In the genomic region with DNA sequence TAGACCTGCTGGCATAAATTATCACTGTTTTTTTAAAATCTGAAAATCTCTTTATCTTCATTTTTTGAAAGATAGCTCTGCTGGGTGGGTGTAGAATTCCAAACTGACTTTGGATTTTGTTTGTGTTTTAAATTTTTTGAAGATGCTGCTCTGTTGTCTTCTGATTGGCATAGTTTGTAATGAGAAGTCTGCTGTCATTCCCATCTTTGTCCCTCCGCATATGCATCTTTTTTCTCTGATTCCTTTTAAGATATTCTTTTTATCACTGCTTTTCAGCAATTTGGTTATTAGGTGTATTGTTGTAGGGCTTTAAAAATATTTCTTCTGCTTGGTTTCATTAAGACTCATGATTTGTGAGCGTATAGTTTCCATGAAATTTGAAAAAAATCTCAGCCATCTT, we compare ENCODE assay signal across 23 cellular contexts. TPM values are rescaled to one million over a fixed set of nuclear protein-coding genes. Genes with fewer than 3 reads are reported as not detected.
DNase-seq lines count a peak whose midpoint lies in the region; ATAC-seq, FAIRE-seq and TF ChIP-seq lines count a peak whose summit lies in the region.
"Had no signal": no experiment of that assay in that cellular context is flagged by ENCODE, and none has a peak within 500 bp of the region (broad histone marks: within the 10 kb centered on the region; RNA-seq: fewer than 3 reads in every experiment).

No MANE protein-coding gene starts in this region.

- POLR2A ChIA-PET in HepG2 (lab: Yijun Ruan, JAX) (no interaction called here), HCT116 (lab: Charles Lee) (no interaction called here), WTC11 (lab: Charles Lee) (no interaction called here)

- RAD21 ChIA-PET in HCT116 (lab: Charles Lee; ENCODE audit: low non-redundant PET in 1 of 2, low total read pairs in 2 of 2, uncharacterized antibody in 2 of 2, unreplicated experiment in 2 of 2), result no interaction called here

- H4K20me1 ChIP-seq in HepG2 (ENCODE audit: insufficient read depth, low read length) (no peaks in the 10 kb centered on the region), HCT116 (ENCODE audit: insufficient read depth) (no peaks in the 10 kb centered on the region)
- H4K20me1 ChIP-seq: BLaER1 had no signal

- TF ChIP-seq RAD21 in HepG2 (CRISPR knock-in tag; IDR thresholded peaks at IDR 0.05) (no peak), HCT116 (IDR thresholded peaks at IDR 0.05; ENCODE audit: low read depth) (no peak)

- TF ChIP-seq CTCF in HepG2 (CRISPR knock-in tag; IDR thresholded peaks at IDR 0.05), result no peak
- TF ChIP-seq CTCF in right lobe of liver (IDR thresholded peaks at IDR 0.05), result no peak
- no peak for TF ChIP-seq CTCF in HCT116 (IDR thresholded peaks at IDR 0.05 in 2 of 3, conservative IDR thresholded peaks at IDR 0.05 in 1 of 3; ENCODE audit: borderline replicate concordance in 1 of 3, insufficient read depth in 1 of 3, low read depth in 2 of 3, low read length in 2 of 3)
- no peak for TF ChIP-seq CTCF in WTC11 (IDR thresholded peaks at IDR 0.05)

- CTCF ChIA-PET in HepG2 (lab: Yijun Ruan, JAX; ENCODE audit: low intra/inter-chr PET ratio, low total read pairs) (no interaction called here), HCT116 (lab: Charles Lee) (no interaction called here), WTC11 (lab: Charles Lee) (no interaction called here)

- H3K4me1 ChIP-seq in HepG2 (ENCODE audit: insufficient read depth, low read length), result peaks cover 30% of the 10 kb centered on the region
- H3K4me1 ChIP-seq in right lobe of liver, result peaks cover 0 to 12% (median 6%) of the 10 kb centered on the region in 4 donors
- no peaks in the 10 kb centered on the region; a peak in 1 of 4 replicates for H3K4me1 ChIP-seq in HCT116 (ENCODE audit: control insufficient read depth in 1 of 2, insufficient read depth in 2 of 2, low read length in 2 of 2)
- H3K4me1 ChIP-seq: BE2C, Caco-2 had no signal

- in situ Hi-C loops in HepG2 (cut with HindIII; ENCODE audit: extremely low pct_ligation_motif_present, low pct_unique_long_range_greater_than_20kb), result no loop called here

- TF ChIP-seq POLR2A in HepG2 (IDR thresholded peaks at IDR 0.05; ENCODE audit: insufficient read depth in 1 of 2, low read depth in 2 of 2, low read length in 2 of 2) (no peak), right lobe of liver (IDR thresholded peaks at IDR 0.05) (no peak), HCT116 (IDR thresholded peaks at IDR 0.05; ENCODE audit: borderline replicate concordance, extremely low read depth, insufficient read depth, insufficient read length) (no peak)

- H3K4me2 ChIP-seq in HepG2 (ENCODE audit: low read depth, low read length) (no peak overlapping the region), HCT116 (ENCODE audit: low read length) (no peak overlapping the region)
- H3K4me2 ChIP-seq: BLaER1 had no signal

- H3K27me3 Mint-ChIP-seq in WTC11 (ENCODE audit: low read depth), result peaks cover 35% of the 10 kb centered on the region

- WGBS in HepG2 (ENCODE audit: low lambda C conversion rate), result 80% methylated on average over 2 of the region's 2 CpGs
- 100% methylated on average over 2 of the region's 2 CpGs for WGBS in right lobe of liver (ENCODE audit: insufficient coverage, low coverage, low lambda C conversion rate, missing lambda C conversion rate)

- no peak overlapping the region for H3K4me3 ChIP-seq in HepG2 (replicated peaks in 1 of 3; ENCODE audit: insufficient read depth in 1 of 3, low read depth in 2 of 3, low read length in 3 of 3)
- no peak overlapping the region for H3K4me3 ChIP-seq in right lobe of liver
- no peak overlapping the region for H3K4me3 ChIP-seq in HCT116 (replicated peaks in 1 of 2; ENCODE audit: low read depth in 1 of 2, low read length in 2 of 2)
- H3K4me3 ChIP-seq: BLaER1 had no signal

- H3K4me1 Mint-ChIP-seq in WTC11, result peaks cover 19% of the 10 kb centered on the region

- BruUV-seq in HepG2 (replicated peaks; lab: Mats Ljungman, UMichigan), result no TSS peak
- no TSS peak for BruUV-seq in HCT116 (replicated peaks; lab: Mats Ljungman, UMichigan)

- no peak overlapping the region for H3K4me3 Mint-ChIP-seq in WTC11
- H3K4me3 Mint-ChIP-seq: CD4-positive, alpha-beta T cell; CD8-positive, alpha-beta T cell had no signal

- H3K27ac ChIP-seq in HepG2 (ENCODE audit: extremely low read length, insufficient read depth, low read length) (no peak overlapping the region), right lobe of liver (no peak overlapping the region), HCT116 (ENCODE audit: low read depth, low read length) (no peak overlapping the region)
- H3K27ac ChIP-seq: 22Rv1, BLaER1, C4-2B had no signal

- H2AFZ ChIP-seq in HepG2 (ENCODE audit: low read length), result no peak overlapping the region
- H2AFZ ChIP-seq in HCT116 (ENCODE audit: low read depth, low read length, poor library complexity, severe bottlenecking), result no peak overlapping the region

- no peak overlapping the region for H3K9ac ChIP-seq in HepG2 (ENCODE audit: insufficient read depth, low read depth, low read length)
- no peak overlapping the region for H3K9ac ChIP-seq in HCT116 (ENCODE audit: low read length)
- H3K9ac ChIP-seq: BLaER1 had no signal

- H3K36me3 Mint-ChIP-seq in WTC11, result peaks cover 28% of the 10 kb centered on the region

- H3K79me2 ChIP-seq in HepG2 (ENCODE audit: insufficient read depth, low read length) (no peaks in the 10 kb centered on the region), HCT116 (ENCODE audit: insufficient read depth, low read length) (no peaks in the 10 kb centered on the region)

- H3K36me3 ChIP-seq in HepG2 (replicated peaks in 1 of 2; ENCODE audit: control insufficient read depth in 1 of 2, insufficient read depth in 2 of 2, low read length in 2 of 2) (no peaks in the 10 kb centered on the region), right lobe of liver (no peaks in the 10 kb centered on the region), HCT116 (ENCODE audit: control insufficient read depth in 1 of 2, insufficient read depth in 2 of 2, low read length in 2 of 2) (0 out of 4 replicates have a peak, but pooled peaks cover 0 to 7% of the 10 kb centered on the region in 2 experiments)
- H3K36me3 ChIP-seq: BE2C had no signal

- no peak overlapping the region for H3K27ac Mint-ChIP-seq in WTC11
- H3K27ac Mint-ChIP-seq: CD8-positive, alpha-beta T cell had no signal

- no peak for FAIRE-seq in HepG2 (lab: Jason Lieb, UNC)
- FAIRE-seq: A204.1, D721Med, G401.6, GM12891, GM19239 had no signal

- H3K9me3 ChIP-seq in HepG2 (ENCODE audit: low read length) (peaks cover 5% of the 10 kb centered on the region; the same call in 1 of the 2 replicates), right lobe of liver (peaks cover 0 to 3% (median 0%) of the 10 kb centered on the region in 4 donors), HCT116 (ENCODE audit: control insufficient read depth in 1 of 2, insufficient read depth in 1 of 2, low read depth in 1 of 2, low read length in 2 of 2) (peaks cover 13 to 14% of the 10 kb centered on the region in 2 experiments; a peak in 2 of 4 replicates)

- ATAC-seq in HepG2, result no peak
- no peak for ATAC-seq in right lobe of liver
- ATAC-seq in HCT116, result no peak
- ATAC-seq in WTC11, result no peak
- no peak for ATAC-seq in HG03135 (IDR thresholded peaks at IDR 0.05; ENCODE audit: unreplicated experiment)
- ATAC-seq in HG03439 (IDR thresholded peaks at IDR 0.05; ENCODE audit: unreplicated experiment), result no peak
- ATAC-seq: CD8-positive, alpha-beta T cell had no signal

- TF ChIP-seq EP300 in HepG2 (IDR thresholded peaks at IDR 0.05; ENCODE audit: low read depth in 2 of 2, low read length in 2 of 2), result no peak
- no peak for TF ChIP-seq EP300 in HepG2 (CRISPR knock-in tag; IDR thresholded peaks at IDR 0.05; ENCODE audit: borderline replicate concordance)

- intact Hi-C loops in HepG2 (cut with micrococcal nuclease; ENCODE audit: unreplicated experiment) (no loop called here), right lobe of liver (cut with DNase I) (no loop called here), HCT116 (cut with micrococcal nuclease) (no loop called here)

- peaks cover 2 to 25% of the 10 kb centered on the region in 2 experiments; a peak in 4 of 5 replicates for H3K27me3 ChIP-seq in HepG2 (ENCODE audit: control insufficient read depth in 1 of 2, insufficient read depth in 2 of 2, low read length in 2 of 2)
- H3K27me3 ChIP-seq in right lobe of liver, result no peaks in the 10 kb centered on the region
- H3K27me3 ChIP-seq in HCT116 (ENCODE audit: insufficient read depth, low read length), result no peaks in the 10 kb centered on the region
- H3K27me3 ChIP-seq: BE2C had no signal

- H3K9me3 Mint-ChIP-seq in WTC11, result peaks cover 36% of the 10 kb centered on the region

- no peaks in the 10 kb centered on the region for H3K9me2 ChIP-seq in HCT116 (ENCODE audit: insufficient read depth)

- DNase-seq in HepG2 (ENCODE audit: low spot score), result no peak
- no peak for DNase-seq in right lobe of liver
- DNase-seq in HCT116 (ENCODE audit: low read depth, low spot score), result no peak
- DNase-seq in WTC11 (ENCODE audit: low spot score), result no peak
- DNase-seq in C1 segment of cervical spinal cord (lab: John Stamatoyannopoulos, UW), result no peak
- DNase-seq: ACHN; BE2C; Caco-2; Calu3; CD4-positive, alpha-beta T cell; CD8-positive, alpha-beta T cell; DMS79 treated with DMSO at 0.1 percent for 48 hours; GF-D8 had no signal

RNA-seq across cellular contexts. Expression of a gene that starts 7.2 kb away (rescaled TPM):
- total RNA-seq in HepG2 (2016; rRNA removed; fragmentation: Illumina TruSeq; extraction: Trizol), result 0.15 TPM in 1 of 2 replicates, not detected in the other
- 0.09 and 0.10 TPM in 2 replicates for total RNA-seq in HepG2 (2016; cell fraction: cytosol; rRNA removed; fragmentation: Illumina TruSeq; extraction: Trizol; ENCODE audit: low read depth)
- 0.03 and 0.26 TPM in 2 replicates for total RNA-seq in HepG2 (2016; cell fraction: insoluble cytoplasmic fraction; rRNA removed; fragmentation: Illumina TruSeq; extraction: Trizol)
- 0.10 and 0.12 TPM in 2 replicates for total RNA-seq in HepG2 (2016; cell fraction: membrane; rRNA removed; fragmentation: Illumina TruSeq; extraction: Trizol)
- total RNA-seq in HepG2 (2016; cell fraction: nucleus; rRNA removed; fragmentation: Illumina TruSeq; extraction: Trizol), result 0.13 and 0.62 TPM in 2 replicates
- 0.35 and 0.65 TPM in 2 replicates for polyA plus RNA-seq in HepG2 (2011; rRNA removed)
- polyA plus RNA-seq in HepG2 (2011; cell fraction: cytosol; rRNA removed), result 0.06 and 0.32 TPM in 2 replicates
- polyA plus RNA-seq in HepG2 (2011; cell fraction: nucleus; rRNA removed), result 1.2 and 1.4 TPM in 2 replicates
- polyA plus RNA-seq in HepG2 (2012), result 0.31 and 0.46 TPM in 2 replicates
- polyA plus RNA-seq in HepG2 (2016; cell fraction: cytosol; fragmentation: Illumina TruSeq; extraction: Trizol; ENCODE audit: low read depth), result 0.03 and 0.10 TPM in 2 replicates
- 0.04 and 0.24 TPM in 2 replicates for polyA plus RNA-seq in HepG2 (2016; cell fraction: insoluble cytoplasmic fraction; fragmentation: Illumina TruSeq; extraction: Trizol; ENCODE audit: low read depth)
- 0.02 and 0.09 TPM in 2 replicates for polyA plus RNA-seq in HepG2 (2016; cell fraction: membrane; fragmentation: Illumina TruSeq; extraction: Trizol; ENCODE audit: low read depth)
- polyA plus RNA-seq in HepG2 (2016; cell fraction: nucleus; fragmentation: Illumina TruSeq; extraction: Trizol; ENCODE audit: insufficient read depth, low read depth), result 0.19 and 1.7 TPM in 2 replicates
- polyA minus RNA-seq in HepG2 (2011; rRNA and poly(A)+ RNA removed; ENCODE audit: low replicate concordance), result 0.96 and 3.2 TPM in 2 replicates
- 0.44 and 0.79 TPM in 2 replicates for polyA minus RNA-seq in HepG2 (2011; cell fraction: cytosol; rRNA and poly(A)+ RNA removed)
- polyA minus RNA-seq in HepG2 (2011; cell fraction: nucleus; rRNA and poly(A)+ RNA removed), result 0.52 and 0.99 TPM in 2 replicates
- total RNA-seq in right lobe of liver, result 10 to 100 TPM in 4 of 6 experiments, 1 to 10 TPM in 2; 7.4 to 27.8 (median 13.2) TPM
- total RNA-seq in HCT116 (2021; ENCODE audit: unreplicated experiment), result 9.6 TPM
- polyA plus RNA-seq in HCT116 (2012), result 3.8 and 4.3 TPM in 2 replicates
- total RNA-seq in WTC11 (2021), result 2.5 to 3.2 TPM (median 2.7 TPM) in 3 replicates
- total RNA-seq: Caco-2 had no signal
